In genomic region chr3:87771338-87772059, GRCh38 we compare ENCODE assay signal across 8 cellular contexts. TPM values are rescaled to one million over a fixed set of nuclear protein-coding genes. Genes with fewer than 3 reads are reported as not detected.
DNase-seq lines count a peak whose midpoint lies in the region; ATAC-seq and TF ChIP-seq lines count a peak whose summit lies in the region.

No MANE protein-coding gene starts in this region.

- ATAC-seq in Right ventricle myocardium superior (ENCODE audit: poor library complexity) = peak; percentile 46
- no peak for ATAC-seq in left ventricle myocardium superior
- peak; percentile 66 to 72 for ATAC-seq in activated T-cell treated with anti-CD3 and anti-CD28 coated beads, Interleukin-2, amount 50 U/mL, for 72 hours (replicated peaks in 1 of 2)
- no peak for ATAC-seq in heart right ventricle

- 29 to 48% methylated on average over 5 of the region's 5 CpGs for WGBS in heart right ventricle, 2 donors
- 52% methylated on average over 5 of the region's 5 CpGs for WGBS in suprapubic skin

- no peak overlapping the region for H3K4me3 Mint-ChIP-seq in activated T-cell treated with anti-CD3 and anti-CD28 coated beads, Interleukin-2, amount 50 U/mL, for 72 hours

- H3K27ac ChIP-seq in heart right ventricle = no peak overlapping the region
- no peak overlapping the region for H3K27ac ChIP-seq in suprapubic skin

- no peak for TF ChIP-seq EP300 in suprapubic skin (IDR thresholded peaks at IDR 0.05)

- POLR2A ChIA-PET in HEK293T (lab: Yijun Ruan, JAX) = no interaction called here

- H3K4me1 Mint-ChIP-seq in activated T-cell treated with anti-CD3 and anti-CD28 coated beads, Interleukin-2, amount 50 U/mL, for 72 hours (ENCODE audit: low read depth) = no peaks in the 10 kb centered on the region

- H3K27me3 Mint-ChIP-seq in activated T-cell treated with anti-CD3 and anti-CD28 coated beads, Interleukin-2, amount 50 U/mL, for 72 hours (ENCODE audit: low read depth) = no peaks in the 10 kb centered on the region

- TF ChIP-seq POLR2A in suprapubic skin (IDR thresholded peaks at IDR 0.05) = no peak

- H3K27me3 ChIP-seq in MG63 (no peaks in the 10 kb centered on the region), heart right ventricle (no peaks in the 10 kb centered on the region), suprapubic skin (no peaks in the 10 kb centered on the region)

- no peak overlapping the region for H3K27ac Mint-ChIP-seq in activated T-cell treated with anti-CD3 and anti-CD28 coated beads, Interleukin-2, amount 50 U/mL, for 72 hours

- no peaks in the 10 kb centered on the region for H3K9me3 ChIP-seq in MG63
- H3K9me3 ChIP-seq in heart right ventricle = peaks cover 0 to 9% (median 2%) of the 10 kb centered on the region in 11 donors
- no peaks in the 10 kb centered on the region for H3K9me3 ChIP-seq in suprapubic skin

- peaks cover 0 to 2% of the 10 kb centered on the region in 2 donors for H3K36me3 Mint-ChIP-seq in activated T-cell treated with anti-CD3 and anti-CD28 coated beads, Interleukin-2, amount 50 U/mL, for 72 hours (ENCODE audit: insufficient read depth in 2 of 2)

- CTCF ChIA-PET in HEK293T (lab: Yijun Ruan, JAX) = interaction anchor here (0.6 to 0.9 kb wide), 3 partner anchors 12 to 27 kb away, joined by 3 to 4 read pairs (median 3); no protein-coding TSS in a partner anchor

- no peaks in the 10 kb centered on the region for H3K9me3 Mint-ChIP-seq in activated T-cell treated with anti-CD3 and anti-CD28 coated beads, Interleukin-2, amount 50 U/mL, for 72 hours

- H3K4me3 ChIP-seq in MG63 (no peak overlapping the region), heart right ventricle (no peak overlapping the region), suprapubic skin (no peak overlapping the region)

- intact Hi-C loops in Right ventricle myocardium superior (cut with DNase I) = no loop called here
- intact Hi-C loops in left ventricle myocardium superior (cut with micrococcal nuclease) = no loop called here
- intact Hi-C loops in heart right ventricle (cut with DNase I) = loop anchor here in 4 of 10 donors (5.0 to 10.0 kb wide), 4 partner anchors 223 to 343 kb away; no protein-coding TSS in a partner anchor

- no peaks in the 10 kb centered on the region for H3K4me1 ChIP-seq in heart right ventricle
- no peaks in the 10 kb centered on the region for H3K4me1 ChIP-seq in suprapubic skin

- no peak for DNase-seq in Right ventricle myocardium superior
- no peak for DNase-seq in left ventricle myocardium superior
- DNase-seq in HEK293T (ENCODE audit: extremely low spot score) = peak; percentile 29
- DNase-seq in MG63 = peak; percentile 10
- DNase-seq in activated T-cell treated with anti-CD3 and anti-CD28 coated beads, Interleukin-2, amount 50 U/mL, for 72 hours = peak; percentile 15 to 21
- DNase-seq in heart right ventricle = peak in 1 of 2 donors; percentile 4
- DNase-seq in stimulated activated CD4-positive, alpha-beta T cell treated with anti-CD3 and anti-CD28 coated beads, Interleukin-2, amount 100 ng/mL, for 4 hours (ENCODE audit: low read depth) = peak; percentile 10
- DNase-seq in suprapubic skin (ENCODE audit: low spot score in 2 of 2) = no peak

- TF ChIP-seq CTCF in heart right ventricle (IDR thresholded peaks at IDR 0.05) (peak; percentile 15 to 69 (median 46)), suprapubic skin (IDR thresholded peaks at IDR 0.05) (peak in 1 of 2 donors; percentile 42)

- H3K36me3 ChIP-seq in MG63 (no peaks in the 10 kb centered on the region), heart right ventricle (no peaks in the 10 kb centered on the region), suprapubic skin (no peaks in the 10 kb centered on the region)

TF ChIP-seq in HEK293T, 16 proteins besides CTCF, POLR2A, EP300 and RAD21:
- TF ChIP-seq BHLHE40 (IDR thresholded peaks at IDR 0.05; ENCODE audit: borderline replicate concordance) = no peak
- no peak for TF ChIP-seq SP1 (IDR thresholded peaks at IDR 0.05)
- TF ChIP-seq FOXM1 (IDR thresholded peaks at IDR 0.05; ENCODE audit: borderline replicate concordance) = no peak
- no peak for TF ChIP-seq ELF4 (IDR thresholded peaks at IDR 0.05)
- no peak for TF ChIP-seq CTBP1 (IDR thresholded peaks at IDR 0.05; ENCODE audit: borderline replicate concordance)
- TF ChIP-seq L3MBTL2 (conservative IDR thresholded peaks at IDR 0.05) = no peak
- no peak for TF ChIP-seq TARDBP (IDR thresholded peaks at IDR 0.05)
- TF ChIP-seq ZNF384 (IDR thresholded peaks at IDR 0.05) = no peak
- no peak for TF ChIP-seq FOXK2 (IDR thresholded peaks at IDR 0.05)
- no peak for TF ChIP-seq ARNT (IDR thresholded peaks at IDR 0.05)
- TF ChIP-seq SUZ12 (IDR thresholded peaks at IDR 0.05) = no peak
- TF ChIP-seq PKNOX1 (IDR thresholded peaks at IDR 0.05) = no peak
- TF ChIP-seq LEF1 (IDR thresholded peaks at IDR 0.05; ENCODE audit: borderline replicate concordance) = no peak
- no peak for TF ChIP-seq HDGF (IDR thresholded peaks at IDR 0.05; ENCODE audit: borderline replicate concordance)
- TF ChIP-seq NFRKB (IDR thresholded peaks at IDR 0.05) = no peak

RNA-seq across cellular contexts. Expression of gene HTR1F, which starts 21.0 kb away (rescaled TPM):
- total RNA-seq in Right ventricle myocardium superior (0.16 TPM), left ventricle myocardium superior (0.17 TPM), heart right ventricle (under 1 TPM in 8 of 10 donors, not detected in 2; 0.09 to 0.44 (median 0.20) TPM), suprapubic skin (under 1 TPM in 2 of 4 donors, not detected in 2; 0.15 to 0.24 TPM)
- not detected in 2 replicates for total RNA-seq in MG63 (2014; rRNA removed; shearing (Covaris generic); ENCODE audit: low replicate concordance)
- total RNA-seq in activated T-cell treated with anti-CD3 and anti-CD28 coated beads, Interleukin-2, amount 50 U/mL, for 72 hours = not detected
- under 1 TPM in 1 of 2 donors, not detected in 1; 0.07 TPM for polyA plus RNA-seq in heart right ventricle

Comparison
In these comparisons a context has a peak if more than half of its experiments do, and no peak if none do; other contexts are left out.
1. ATAC-seq: peak in Right ventricle myocardium superior (single experiment) and activated T-cell treated with anti-CD3 and anti-CD28 coated beads, Interleukin-2, amount 50 U/mL, for 72 hours (2 of 2); none in left ventricle myocardium superior (single experiment) and heart right ventricle (0 of 8).
2. DNase-seq: peak in HEK293T (single experiment), MG63 (single experiment), activated T-cell treated with anti-CD3 and anti-CD28 coated beads, Interleukin-2, amount 50 U/mL, for 72 hours (2 of 2) and stimulated activated CD4-positive, alpha-beta T cell treated with anti-CD3 and anti-CD28 coated beads, Interleukin-2, amount 100 ng/mL, for 4 hours (single experiment); none in Right ventricle myocardium superior (single experiment), left ventricle myocardium superior (single experiment) and suprapubic skin (0 of 2).